In genomic region chr2:190181066-190181681, GRCh38 we compare ENCODE assay signal across 1 cellular context.
A peak's percentile ranks its signal among the peaks of the same experiment; 100 is the strongest.
TF ChIP-seq lines count a peak whose summit lies in the region.

No MANE protein-coding gene starts in this region.

TF ChIP-seq in K562, 482 proteins besides CTCF, POLR2A, EP300 and RAD21 (continued from another document):
- TF ChIP-seq AFF4 (CRISPR knock-in tag; IDR thresholded peaks at IDR 0.05) = peak; percentile 43; the same call in 1 of the 2 replicates
- TF ChIP-seq, protein P1, sequence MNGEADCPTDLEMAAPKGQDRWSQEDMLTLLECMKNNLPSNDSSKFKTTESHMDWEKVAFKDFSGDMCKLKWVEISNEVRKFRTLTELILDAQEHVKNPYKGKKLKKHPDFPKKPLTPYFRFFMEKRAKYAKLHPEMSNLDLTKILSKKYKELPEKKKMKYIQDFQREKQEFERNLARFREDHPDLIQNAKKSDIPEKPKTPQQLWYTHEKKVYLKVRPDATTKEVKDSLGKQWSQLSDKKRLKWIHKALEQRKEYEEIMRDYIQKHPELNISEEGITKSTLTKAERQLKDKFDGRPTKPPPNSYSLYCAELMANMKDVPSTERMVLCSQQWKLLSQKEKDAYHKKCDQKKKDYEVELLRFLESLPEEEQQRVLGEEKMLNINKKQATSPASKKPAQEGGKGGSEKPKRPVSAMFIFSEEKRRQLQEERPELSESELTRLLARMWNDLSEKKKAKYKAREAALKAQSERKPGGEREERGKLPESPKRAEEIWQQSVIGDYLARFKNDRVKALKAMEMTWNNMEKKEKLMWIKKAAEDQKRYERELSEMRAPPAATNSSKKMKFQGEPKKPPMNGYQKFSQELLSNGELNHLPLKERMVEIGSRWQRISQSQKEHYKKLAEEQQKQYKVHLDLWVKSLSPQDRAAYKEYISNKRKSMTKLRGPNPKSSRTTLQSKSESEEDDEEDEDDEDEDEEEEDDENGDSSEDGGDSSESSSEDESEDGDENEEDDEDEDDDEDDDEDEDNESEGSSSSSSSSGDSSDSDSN (IDR thresholded peaks at IDR 0.05; ENCODE audit: borderline replicate concordance in 1 of 2, low read depth in 2 of 2, low read length in 2 of 2) = peak in 1 of 2 experiments; percentile 9; a peak in 1 of 4 replicates
